In the genomic region with DNA sequence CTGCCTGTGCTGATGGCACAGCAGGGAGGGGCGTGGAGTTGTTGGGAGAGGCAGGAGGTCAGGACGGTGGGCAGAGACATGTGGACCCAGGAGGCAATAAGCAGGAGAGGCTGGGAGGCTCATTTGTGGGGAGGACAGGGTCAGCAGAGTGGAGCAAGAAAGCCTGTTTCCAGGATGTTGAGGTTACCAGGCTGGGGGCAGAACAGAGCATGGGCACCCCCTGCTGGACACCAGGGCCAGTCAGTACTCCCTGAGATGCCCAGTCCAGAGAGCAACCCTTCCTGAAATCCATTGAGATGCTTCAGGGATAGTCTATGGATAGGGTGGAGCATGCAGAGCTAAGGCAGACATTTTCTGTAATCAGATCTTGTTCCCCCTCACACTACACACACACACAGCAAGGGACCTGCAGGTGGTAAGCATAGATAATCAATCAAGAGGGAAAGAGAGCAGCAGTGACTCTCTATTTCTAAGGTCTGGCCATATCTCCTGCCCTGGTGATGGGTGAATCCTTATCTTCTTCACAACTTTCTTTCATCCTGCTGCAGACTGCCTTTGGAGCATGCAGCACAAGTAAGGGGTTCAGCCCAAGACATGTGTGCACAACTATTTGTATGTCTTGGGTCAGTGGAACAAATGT, we compare ENCODE assay signal across 9 cellular contexts. TPM values are rescaled to one million over a fixed set of nuclear protein-coding genes. Genes with fewer than 3 reads are reported as not detected.
A peak's percentile ranks its signal among the peaks of the same experiment; 100 is the strongest.
DNase-seq lines count a peak whose midpoint lies in the region; ATAC-seq and TF ChIP-seq lines count a peak whose summit lies in the region.
"Had no signal": no experiment of that assay in that cellular context is flagged by ENCODE, and none has a peak within 500 bp of the region (broad histone marks: within the 10 kb centered on the region; RNA-seq: fewer than 3 reads in every experiment).

No MANE protein-coding gene starts in this region.

- peak; percentile 6 to 66 (median 28) for DNase-seq in NCI-H1417 (lab: John Stamatoyannopoulos, UW)
- no peak for DNase-seq in NCI-H1417 treated with DMSO at 0.1 percent for 48 hours (lab: John Stamatoyannopoulos, UW)
- DNase-seq in Jurkat, Clone E6-1 (ENCODE audit: low read depth, low spot score): peak; percentile 44
- peak; percentile 72 to 87 for DNase-seq in foreskin fibroblast
- peak in 48 of 56 donors; percentile 3 to 80 (median 36) for DNase-seq in nucleus accumbens (lab: John Stamatoyannopoulos, UW)

- ATAC-seq in GM21447 (IDR thresholded peaks at IDR 0.05; ENCODE audit: unreplicated experiment) (no peak), HG03159 (IDR thresholded peaks at IDR 0.05; ENCODE audit: unreplicated experiment) (no peak)

- no peak overlapping the region for H3K27ac ChIP-seq in VCaP
- H3K27ac ChIP-seq: BLaER1 had no signal

- TF ChIP-seq CTCF in VCaP (conservative IDR thresholded peaks at IDR 0.05) (peak; percentile 76), foreskin fibroblast (IDR thresholded peaks at IDR 0.05; ENCODE audit: low read depth, low read length) (peak; percentile 86)

- no peak overlapping the region for H3K4me3 ChIP-seq in Jurkat, Clone E6-1 (ENCODE audit: low read length)
- H3K4me3 ChIP-seq in foreskin fibroblast (ENCODE audit: low read depth in 1 of 2, low read length in 2 of 2): no peak overlapping the region
- H3K4me3 ChIP-seq: BLaER1 had no signal

RNA-seq across cellular contexts. Expression of a gene that starts 41.7 kb away (rescaled TPM):
- polyA plus RNA-seq in Jurkat, Clone E6-1 (2012; ENCODE audit: insufficient read depth, insufficient read length): 24.8 TPM
